ENCODE assay signal across 1 cellular context in genomic region chr10:4470231-4470840, GRCh38.
TF ChIP-seq lines count a peak whose summit lies in the region.

No MANE protein-coding gene starts in this region.

TF ChIP-seq in WTC11, 78 proteins besides CTCF, POLR2A, EP300 and RAD21 (continued from another document):
- TF ChIP-seq AR (CRISPR knock-in tag; IDR thresholded peaks at IDR 0.05) (no peak), ZNF281 (CRISPR knock-in tag; IDR thresholded peaks at IDR 0.05) (no peak), PRRX2 (CRISPR knock-in tag; IDR thresholded peaks at IDR 0.05) (no peak), ZNF425 (CRISPR knock-in tag; conservative IDR thresholded peaks at IDR 0.05) (no peak), NFATC4 (CRISPR knock-in tag; IDR thresholded peaks at IDR 0.05) (no peak), TEAD1 (CRISPR knock-in tag; IDR thresholded peaks at IDR 0.05) (no peak)
- TF ChIP-seq, protein P1, sequence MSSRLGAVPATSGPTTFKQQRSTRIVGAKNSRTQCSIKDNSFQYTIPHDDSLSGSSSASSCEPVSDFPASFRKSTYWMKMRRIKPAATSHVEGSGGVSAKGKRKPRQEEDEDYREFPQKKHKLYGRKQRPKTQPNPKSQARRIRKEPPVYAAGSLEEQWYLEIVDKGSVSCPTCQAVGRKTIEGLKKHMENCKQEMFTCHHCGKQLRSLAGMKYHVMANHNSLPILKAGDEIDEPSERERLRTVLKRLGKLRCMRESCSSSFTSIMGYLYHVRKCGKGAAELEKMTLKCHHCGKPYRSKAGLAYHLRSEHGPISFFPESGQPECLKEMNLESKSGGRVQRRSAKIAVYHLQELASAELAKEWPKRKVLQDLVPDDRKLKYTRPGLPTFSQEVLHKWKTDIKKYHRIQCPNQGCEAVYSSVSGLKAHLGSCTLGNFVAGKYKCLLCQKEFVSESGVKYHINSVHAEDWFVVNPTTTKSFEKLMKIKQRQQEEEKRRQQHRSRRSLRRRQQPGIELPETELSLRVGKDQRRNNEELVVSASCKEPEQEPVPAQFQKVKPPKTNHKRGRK (CRISPR knock-in tag; IDR thresholded peaks at IDR 0.05; ENCODE audit: borderline replicate concordance) = no peak
- TF ChIP-seq, protein P2, sequence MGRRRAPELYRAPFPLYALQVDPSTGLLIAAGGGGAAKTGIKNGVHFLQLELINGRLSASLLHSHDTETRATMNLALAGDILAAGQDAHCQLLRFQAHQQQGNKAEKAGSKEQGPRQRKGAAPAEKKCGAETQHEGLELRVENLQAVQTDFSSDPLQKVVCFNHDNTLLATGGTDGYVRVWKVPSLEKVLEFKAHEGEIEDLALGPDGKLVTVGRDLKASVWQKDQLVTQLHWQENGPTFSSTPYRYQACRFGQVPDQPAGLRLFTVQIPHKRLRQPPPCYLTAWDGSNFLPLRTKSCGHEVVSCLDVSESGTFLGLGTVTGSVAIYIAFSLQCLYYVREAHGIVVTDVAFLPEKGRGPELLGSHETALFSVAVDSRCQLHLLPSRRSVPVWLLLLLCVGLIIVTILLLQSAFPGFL (CRISPR knock-in tag; IDR thresholded peaks at IDR 0.05; ENCODE audit: borderline replicate concordance) = no peak
- TF ChIP-seq, protein P3, sequence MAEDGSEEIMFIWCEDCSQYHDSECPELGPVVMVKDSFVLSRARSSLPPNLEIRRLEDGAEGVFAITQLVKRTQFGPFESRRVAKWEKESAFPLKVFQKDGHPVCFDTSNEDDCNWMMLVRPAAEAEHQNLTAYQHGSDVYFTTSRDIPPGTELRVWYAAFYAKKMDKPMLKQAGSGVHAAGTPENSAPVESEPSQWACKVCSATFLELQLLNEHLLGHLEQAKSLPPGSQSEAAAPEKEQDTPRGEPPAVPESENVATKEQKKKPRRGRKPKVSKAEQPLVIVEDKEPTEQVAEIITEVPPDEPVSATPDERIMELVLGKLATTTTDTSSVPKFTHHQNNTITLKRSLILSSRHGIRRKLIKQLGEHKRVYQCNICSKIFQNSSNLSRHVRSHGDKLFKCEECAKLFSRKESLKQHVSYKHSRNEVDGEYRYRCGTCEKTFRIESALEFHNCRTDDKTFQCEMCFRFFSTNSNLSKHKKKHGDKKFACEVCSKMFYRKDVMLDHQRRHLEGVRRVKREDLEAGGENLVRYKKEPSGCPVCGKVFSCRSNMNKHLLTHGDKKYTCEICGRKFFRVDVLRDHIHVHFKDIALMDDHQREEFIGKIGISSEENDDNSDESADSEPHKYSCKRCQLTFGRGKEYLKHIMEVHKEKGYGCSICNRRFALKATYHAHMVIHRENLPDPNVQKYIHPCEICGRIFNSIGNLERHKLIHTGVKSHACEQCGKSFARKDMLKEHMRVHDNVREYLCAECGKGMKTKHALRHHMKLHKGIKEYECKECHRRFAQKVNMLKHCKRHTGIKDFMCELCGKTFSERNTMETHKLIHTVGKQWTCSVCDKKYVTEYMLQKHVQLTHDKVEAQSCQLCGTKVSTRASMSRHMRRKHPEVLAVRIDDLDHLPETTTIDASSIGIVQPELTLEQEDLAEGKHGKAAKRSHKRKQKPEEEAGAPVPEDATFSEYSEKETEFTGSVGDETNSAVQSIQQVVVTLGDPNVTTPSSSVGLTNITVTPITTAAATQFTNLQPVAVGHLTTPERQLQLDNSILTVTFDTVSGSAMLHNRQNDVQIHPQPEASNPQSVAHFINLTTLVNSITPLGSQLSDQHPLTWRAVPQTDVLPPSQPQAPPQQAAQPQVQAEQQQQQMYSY (CRISPR knock-in tag; IDR thresholded peaks at IDR 0.05) = no peak
